Comparison of ENCODE assay signal across 24 cellular contexts in genomic region chr15:61124195-61124594, GRCh38.
"Had no signal": no experiment of that assay in that cellular context is flagged by ENCODE, and none has a peak within 500 bp of the region (broad histone marks: within the 10 kb centered on the region; RNA-seq: fewer than 3 reads in every experiment).

No MANE protein-coding gene starts in this region.

- H3K27me3 ChIP-seq: colonic mucosa, dorsolateral prefrontal cortex, esophagus muscularis mucosa, esophagus squamous epithelium, gastrocnemius medialis, gastroesophageal sphincter, heart left ventricle, heart right ventricle had no signal

- H3K4me1 ChIP-seq: colonic mucosa, esophagus squamous epithelium had no signal

- H3K27ac ChIP-seq: colonic mucosa, coronary artery, epithelial cell of prostate, esophagus muscularis mucosa, esophagus squamous epithelium, foreskin keratinocyte, gastrocnemius medialis, gastroesophageal sphincter, heart left ventricle, heart right ventricle had no signal

- H3K27me3 Mint-ChIP-seq: dendritic cell treated with granulocyte-macrophage colony-stimulating factor and Interleukin-4, amounts not matched to agents 40 ng/mL and 50 ng/mL, for 4 days had no signal

- DNase-seq: colonic mucosa; cortex of kidney; dermis blood vessel endothelial cell; dorsolateral prefrontal cortex; effector CD4-positive, alpha-beta T cell; effector CD8-positive, alpha-beta T cell; effector memory CD4-positive, alpha-beta T cell; effector memory CD8-positive, alpha-beta T cell; endodermal cell; erythroblast; esophagus squamous epithelium; foreskin fibroblast; foreskin keratinocyte; foreskin melanocyte; gastrocnemius medialis; glutamatergic neuron; heart left ventricle; heart right ventricle had no signal

- H3K4me3 Mint-ChIP-seq: dendritic cell treated with granulocyte-macrophage colony-stimulating factor and Interleukin-4, amounts not matched to agents 40 ng/mL and 50 ng/mL, for 4 days; effector memory CD8-positive, alpha-beta T cell; endodermal cell had no signal

- H3K9me3 Mint-ChIP-seq: dendritic cell treated with granulocyte-macrophage colony-stimulating factor and Interleukin-4, amounts not matched to agents 40 ng/mL and 50 ng/mL, for 4 days; effector memory CD8-positive, alpha-beta T cell; endodermal cell had no signal

- H3K27ac Mint-ChIP-seq: dendritic cell treated with granulocyte-macrophage colony-stimulating factor and Interleukin-4, amounts not matched to agents 40 ng/mL and 50 ng/mL, for 4 days; effector memory CD8-positive, alpha-beta T cell; endodermal cell had no signal

- H3K4me3 ChIP-seq: colonic mucosa, coronary artery, dorsolateral prefrontal cortex, esophagus muscularis mucosa, esophagus squamous epithelium, gastrocnemius medialis, gastroesophageal sphincter, heart left ventricle, heart right ventricle had no signal

- ATAC-seq: effector memory CD8-positive, alpha-beta T cell; esophagus mucosa; foreskin keratinocyte; gastrocnemius medialis; gastroesophageal sphincter; heart left ventricle; heart right ventricle had no signal

- H3K36me3 ChIP-seq: colonic mucosa, esophagus muscularis mucosa, esophagus squamous epithelium, gastrocnemius medialis, gastroesophageal sphincter, heart left ventricle, heart right ventricle had no signal
